Comparison of ENCODE assay signal across 8 cellular contexts in genomic region chr7:24573554-24574338, GRCh38. TPM values are rescaled to one million over a fixed set of nuclear protein-coding genes. Genes with fewer than 3 reads are reported as not detected.
DNase-seq lines count a peak whose midpoint lies in the region; TF ChIP-seq lines count a peak whose summit lies in the region.

No MANE protein-coding gene starts in this region.

- POLR2A ChIA-PET in activated CD4-positive, alpha-beta T cell treated with anti-CD3 and anti-CD28 coated beads, Interleukin-2, amount 10 ng/mL, durations not matched to agents 7 days and 5 days (lab: Charles Lee) = interaction anchor here (0.6 kb wide), 1 partner anchor 99 kb away, joined by 3 read pairs; no protein-coding TSS in a partner anchor

- no peaks in the 10 kb centered on the region for H3K9me3 Mint-ChIP-seq in HFFc6
- H3K9me3 Mint-ChIP-seq in activated CD4-positive, alpha-beta T cell treated with anti-CD3 and anti-CD28 coated beads, Interleukin-2, amount 10 ng/mL, durations not matched to agents 7 days and 5 days = no peaks in the 10 kb centered on the region

- TF ChIP-seq CTCF in HFFc6 (IDR thresholded peaks at IDR 0.05) = no peak

- H3K27me3 Mint-ChIP-seq in HFFc6 (ENCODE audit: insufficient read depth) = peaks cover 18% of the 10 kb centered on the region
- H3K27me3 Mint-ChIP-seq in activated CD4-positive, alpha-beta T cell treated with anti-CD3 and anti-CD28 coated beads, Interleukin-2, amount 10 ng/mL, durations not matched to agents 7 days and 5 days = peaks cover 29% of the 10 kb centered on the region

- H3K4me1 Mint-ChIP-seq in HFFc6 (ENCODE audit: low read depth) = peaks cover 28% of the 10 kb centered on the region
- H3K4me1 Mint-ChIP-seq in activated CD4-positive, alpha-beta T cell treated with anti-CD3 and anti-CD28 coated beads, Interleukin-2, amount 10 ng/mL, durations not matched to agents 7 days and 5 days = peaks cover 39% of the 10 kb centered on the region

- DNase-seq in NCI-H2227 (lab: John Stamatoyannopoulos, UW; ENCODE audit: unreplicated experiment) (peak; percentile 40), NCI-H2227 treated with DMSO at 0.1 percent for 48 hours (lab: John Stamatoyannopoulos, UW) (no peak), HFFc6 (peak; percentile 31), MV-4-11 (lab: John Stamatoyannopoulos, UW) (peak; percentile 5), ecto neural progenitor cell (ENCODE audit: low spot score) (peak; percentile 79), lung microvascular endothelial cell (ENCODE audit: low read depth in 2 of 2) (peak; percentile 46 to 65)
- peak; percentile 23 for DNase-seq in activated CD4-positive, alpha-beta T cell treated with anti-CD3 and anti-CD28 coated beads, Interleukin-2, amount 10 ng/mL, durations not matched to agents 7 days and 5 days
- peak; percentile 63 for DNase-seq in stimulated activated CD8-positive, alpha-beta memory T cell treated with anti-CD3 and anti-CD28 coated beads, Interleukin-4, amount 100 ng/mL, for 48 hours

- H3K36me3 Mint-ChIP-seq in HFFc6 (ENCODE audit: low read depth) = no peaks in the 10 kb centered on the region
- no peaks in the 10 kb centered on the region for H3K36me3 Mint-ChIP-seq in activated CD4-positive, alpha-beta T cell treated with anti-CD3 and anti-CD28 coated beads, Interleukin-2, amount 10 ng/mL, durations not matched to agents 7 days and 5 days (ENCODE audit: low read depth)

- H3K4me3 Mint-ChIP-seq in HFFc6 = peak overlapping the region; percentile 95
- peak overlapping the region; percentile 89 for H3K4me3 Mint-ChIP-seq in activated CD4-positive, alpha-beta T cell treated with anti-CD3 and anti-CD28 coated beads, Interleukin-2, amount 10 ng/mL, durations not matched to agents 7 days and 5 days

- H3K27ac Mint-ChIP-seq in HFFc6 = peak overlapping the region; percentile 76
- H3K27ac Mint-ChIP-seq in activated CD4-positive, alpha-beta T cell treated with anti-CD3 and anti-CD28 coated beads, Interleukin-2, amount 10 ng/mL, durations not matched to agents 7 days and 5 days = peak overlapping the region; percentile 85

- CTCF ChIA-PET in activated CD4-positive, alpha-beta T cell treated with anti-CD3 and anti-CD28 coated beads, Interleukin-2, amount 10 ng/mL, durations not matched to agents 7 days and 5 days (lab: Charles Lee) = interaction anchor here (1.3 to 1.6 kb wide), 3 partner anchors 10 to 525 kb away, joined by 3 to 7 read pairs (median 4); no protein-coding TSS in a partner anchor

RNA-seq across cellular contexts. Expression of gene PALS2, which starts 0.5 kb away (rescaled TPM):
- total RNA-seq in HFFc6 (2021; fragmentation: NEBNext Ultra II Directional; extraction: Animal tissue kit (Norgen Biotek cat#: 25700)) = 10 to 100 TPM; 13.8 to 28.5 (median 20.1) TPM
- 10 to 100 TPM; 16.1 to 20.2 TPM for total RNA-seq in activated CD4-positive, alpha-beta T cell treated with anti-CD3 and anti-CD28 coated beads, Interleukin-2, amount 10 ng/mL, durations not matched to agents 7 days and 5 days
- 7.0 and 15.3 TPM in 2 replicates for total RNA-seq in lung microvascular endothelial cell
